In genomic region chr10:97684866-97685394, GRCh38 we compare ENCODE assay signal across 11 cellular contexts. TPM values are rescaled to one million over a fixed set of nuclear protein-coding genes. Genes with fewer than 3 reads are reported as not detected.
DNase-seq lines count a peak whose midpoint lies in the region; ATAC-seq and TF ChIP-seq lines count a peak whose summit lies in the region.
"Had no signal": no experiment of that assay in that cellular context is flagged by ENCODE, and none has a peak within 500 bp of the region (broad histone marks: within the 10 kb centered on the region; RNA-seq: fewer than 3 reads in every experiment).

No MANE protein-coding gene starts in this region.

- H3K27ac ChIP-seq in left ventricle myocardium inferior (replicated peaks) (peak overlapping the region; percentile 91), coronary artery (peak overlapping the region; percentile 93 to 97), muscle layer of duodenum (ENCODE audit: low read length) (peak overlapping the region; percentile 90), upper lobe of right lung (peak overlapping the region; percentile 89)
- H3K27ac ChIP-seq: neutrophil had no signal

- H3K4me1 ChIP-seq in left ventricle myocardium inferior, result peaks cover 63% of the 10 kb centered on the region
- peaks cover 14 to 34% of the 10 kb centered on the region in 2 donors for H3K4me1 ChIP-seq in muscle layer of duodenum (ENCODE audit: control insufficient read depth in 1 of 2, insufficient read depth in 2 of 2, low read length in 2 of 2)
- peaks cover 59% of the 10 kb centered on the region for H3K4me1 ChIP-seq in upper lobe of right lung

- intact Hi-C loops in left ventricle myocardium inferior (cut with micrococcal nuclease), result loop anchor here (10.0 kb wide), 1 partner anchor 50 kb away; the partner anchor contains the start of gene ZFYVE27
- intact Hi-C loops in Right ventricle myocardium superior (cut with DNase I), result no loop called here
- intact Hi-C loops in upper lobe of right lung (cut with DNase I), result no loop called here

- H3K27me3 ChIP-seq in left ventricle myocardium inferior (ENCODE audit: low read depth) (no peaks in the 10 kb centered on the region), muscle layer of duodenum (ENCODE audit: low read depth, low read length) (no peaks in the 10 kb centered on the region), upper lobe of right lung (no peaks in the 10 kb centered on the region)

- TF ChIP-seq CTCF in left ventricle myocardium inferior (IDR thresholded peaks at IDR 0.05; ENCODE audit: borderline replicate concordance) (no peak), coronary artery (IDR thresholded peaks at IDR 0.05) (no peak), upper lobe of right lung (IDR thresholded peaks at IDR 0.05) (no peak)

- no peaks in the 10 kb centered on the region for H3K36me3 ChIP-seq in left ventricle myocardium inferior
- H3K36me3 ChIP-seq in muscle layer of duodenum (ENCODE audit: control insufficient read depth in 1 of 2, insufficient read depth in 2 of 2, low read length in 2 of 2), result peaks cover 0 to 11% of the 10 kb centered on the region in 2 donors
- H3K36me3 ChIP-seq in upper lobe of right lung, result no peaks in the 10 kb centered on the region
- H3K36me3 ChIP-seq: neutrophil had no signal

- H3K4me3 ChIP-seq in left ventricle myocardium inferior (peak overlapping the region; percentile 87), coronary artery (peak overlapping the region; percentile 88), muscle layer of duodenum (ENCODE audit: low read depth in 1 of 2, low read length in 2 of 2) (peak overlapping the region; percentile 66 to 81), upper lobe of right lung (peak overlapping the region; percentile 68)

- H3K9me3 ChIP-seq in left ventricle myocardium inferior (replicated peaks) (no peaks in the 10 kb centered on the region), muscle layer of duodenum (ENCODE audit: control insufficient read depth in 1 of 2, low read length in 2 of 2) (no peaks in the 10 kb centered on the region), upper lobe of right lung (no peaks in the 10 kb centered on the region)
- H3K9me3 ChIP-seq: neutrophil had no signal

- no peak for DNase-seq in left ventricle myocardium inferior
- no peak for DNase-seq in Right ventricle myocardium superior
- DNase-seq in coronary artery (ENCODE audit: low spot score), result no peak
- no peak for DNase-seq in upper lobe of right lung
- no peak for DNase-seq in stimulated activated naive CD4-positive, alpha-beta T cell (lab: John Stamatoyannopoulos, UW)
- DNase-seq: activated CD4-positive, CD25-positive, alpha-beta regulatory T cell treated with anti-CD3 and anti-CD28 coated beads, Interleukin-2, amount 50 U/mL, for 72 hours; NCI-H1417 treated with DMSO at 0.1 percent for 48 hours had no signal

- ATAC-seq in Right ventricle myocardium superior (ENCODE audit: poor library complexity), result no peak
- ATAC-seq in upper lobe of right lung, result no peak
- ATAC-seq in GM19467 (IDR thresholded peaks at IDR 0.05; ENCODE audit: unreplicated experiment), result no peak
- ATAC-seq in HG03097 (IDR thresholded peaks at IDR 0.05; ENCODE audit: low FRiP score, unreplicated experiment), result no peak

RNA-seq across cellular contexts. Expression of gene AVPI1, which starts 2.1 kb away (rescaled TPM):
- total RNA-seq in left ventricle myocardium inferior (6.7 TPM), Right ventricle myocardium superior (7.9 TPM), upper lobe of right lung (20.5 TPM)

RNA-seq across cellular contexts. Expression of gene MARVELD1, which starts 28.6 kb away (rescaled TPM):
- 6.4 TPM for total RNA-seq in left ventricle myocardium inferior
- 6.4 TPM for total RNA-seq in Right ventricle myocardium superior
- total RNA-seq in upper lobe of right lung, result 43.8 TPM

RNA-seq across cellular contexts. Expression of gene PI4K2A, which starts 44.5 kb away (rescaled TPM):
- 12.4 TPM for total RNA-seq in left ventricle myocardium inferior
- total RNA-seq in Right ventricle myocardium superior, result 9.9 TPM
- 28.3 TPM for total RNA-seq in upper lobe of right lung

RNA-seq across cellular contexts. Expression of gene MORN4, which starts 51.6 kb away (rescaled TPM):
- total RNA-seq in left ventricle myocardium inferior, result 13.9 TPM
- 8.1 TPM for total RNA-seq in Right ventricle myocardium superior
- 3.8 TPM for total RNA-seq in upper lobe of right lung

RNA-seq across cellular contexts. Expression of gene ZFYVE27, which starts 52.0 kb away (rescaled TPM):
- 13.2 TPM for total RNA-seq in left ventricle myocardium inferior
- 10.6 TPM for total RNA-seq in Right ventricle myocardium superior
- total RNA-seq in upper lobe of right lung, result 29.4 TPM
